19 cellular contexts compared by ENCODE assay signal in the genomic region with DNA sequence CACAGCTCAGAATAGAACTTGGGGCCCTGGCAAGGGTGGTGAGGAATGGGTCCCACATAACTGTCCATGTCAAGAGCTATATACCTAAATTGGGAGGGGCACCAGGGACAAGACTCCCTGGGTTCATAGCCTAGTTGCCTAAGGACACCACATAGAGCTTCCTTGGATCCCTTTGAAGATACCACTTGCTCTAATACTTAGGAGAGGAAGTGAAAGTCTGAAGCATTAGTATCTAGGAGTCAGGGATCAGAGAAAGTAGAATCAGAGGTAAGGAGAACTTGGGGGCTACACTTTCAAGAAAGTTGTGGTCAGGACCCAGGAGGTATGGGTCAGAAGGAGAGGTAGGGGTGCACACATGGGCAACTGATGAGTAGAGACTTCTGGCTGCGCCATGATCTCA.
"Had no signal": no experiment of that assay in that cellular context is flagged by ENCODE, and none has a peak within 500 bp of the region (broad histone marks: within the 10 kb centered on the region; RNA-seq: fewer than 3 reads in every experiment).

No MANE protein-coding gene starts in this region.

- ATAC-seq: foreskin keratinocyte; pancreas; right lobe of liver; stimulated activated effector memory CD8-positive, alpha-beta T cell treated with anti-CD3 and anti-CD28 coated beads, Interleukin-12 subunit alpha, Interleukin-12 subunit beta, amount 100 ng/mL, for 72 hours; stimulated activated naive CD8-positive, alpha-beta T cell treated with anti-CD3 and anti-CD28 coated beads, Interleukin-15, Interleukin-2, amounts not matched to agents 100 U/mL and 50 U/mL, for 24 hours had no signal

- H3K9me3 Mint-ChIP-seq: endodermal cell; nephron; stimulated activated effector memory CD8-positive, alpha-beta T cell treated with anti-CD3 and anti-CD28 coated beads, Interleukin-12 subunit alpha, Interleukin-12 subunit beta, amount 100 ng/mL, for 72 hours had no signal

- H3K4me3 ChIP-seq: hepatocyte, pancreas, prostate gland, right lobe of liver, suprapubic skin, thyroid gland had no signal

- H3K4me1 ChIP-seq: foreskin keratinocyte, pancreas, prostate gland, right lobe of liver, suprapubic skin, thyroid gland had no signal

- H3K27me3 ChIP-seq: foreskin keratinocyte, hepatocyte, pancreas, right lobe of liver, suprapubic skin, thyroid gland had no signal

- H3K9me3 ChIP-seq: pancreas, prostate gland, right lobe of liver, suprapubic skin, thyroid gland had no signal

- H3K27me3 Mint-ChIP-seq: naive B cell had no signal

- H3K36me3 ChIP-seq: pancreas, prostate gland, right lobe of liver, suprapubic skin, thyroid gland had no signal

- DNase-seq: effector CD4-positive, alpha-beta T cell; endodermal cell; erythroblast; foreskin keratinocyte; mesendoderm; naive B cell; occipital lobe; pancreas; right lobe of liver; stimulated activated CD4-positive, alpha-beta T cell treated with anti-CD3 and anti-CD28 coated beads, Interleukin-4, amount 100 ng/mL, for 1 hour; stimulated activated CD8-positive, alpha-beta memory T cell treated with anti-CD3 and anti-CD28 coated beads, Interleukin-4, amount 100 ng/mL, for 48 hours; stimulated activated naive CD8-positive, alpha-beta T cell treated with anti-CD3 and anti-CD28 coated beads, Interleukin-15, Interleukin-2, amounts not matched to agents 100 U/mL and 50 U/mL, for 24 hours; thyroid gland had no signal

- H3K27ac Mint-ChIP-seq: endodermal cell; nephron; stimulated activated effector memory CD8-positive, alpha-beta T cell treated with anti-CD3 and anti-CD28 coated beads, Interleukin-12 subunit alpha, Interleukin-12 subunit beta, amount 100 ng/mL, for 72 hours; type B pancreatic cell had no signal

- H3K4me3 Mint-ChIP-seq: endodermal cell; nephron; stimulated activated effector memory CD8-positive, alpha-beta T cell treated with anti-CD3 and anti-CD28 coated beads, Interleukin-12 subunit alpha, Interleukin-12 subunit beta, amount 100 ng/mL, for 72 hours; type B pancreatic cell had no signal

- H3K36me3 Mint-ChIP-seq: naive B cell; stimulated activated effector memory CD8-positive, alpha-beta T cell treated with anti-CD3 and anti-CD28 coated beads, Interleukin-12 subunit alpha, Interleukin-12 subunit beta, amount 100 ng/mL, for 72 hours; type B pancreatic cell had no signal

- H3K27ac ChIP-seq: foreskin keratinocyte, hepatocyte, pancreas, prostate gland, right lobe of liver, suprapubic skin, thyroid gland had no signal

- H3K4me1 Mint-ChIP-seq: endodermal cell; nephron; stimulated activated effector memory CD8-positive, alpha-beta T cell treated with anti-CD3 and anti-CD28 coated beads, Interleukin-12 subunit alpha, Interleukin-12 subunit beta, amount 100 ng/mL, for 72 hours had no signal
